Comparison of ENCODE assay signal across 13 cellular contexts in genomic region chr2:163266772-163267171, GRCh38.
DNase-seq lines count a peak whose midpoint lies in the region; ATAC-seq and TF ChIP-seq lines count a peak whose summit lies in the region.
"Had no signal": no experiment of that assay in that cellular context is flagged by ENCODE, and none has a peak within 500 bp of the region (broad histone marks: within the 10 kb centered on the region; RNA-seq: fewer than 3 reads in every experiment).

No MANE protein-coding gene starts in this region.

- no peak for TF ChIP-seq CTCF in mammary epithelial cell (conservative IDR thresholded peaks at IDR 0.05 in 1 of 2, IDR thresholded peaks at IDR 0.05 in 1 of 2; ENCODE audit: extremely low read depth in 1 of 2, insufficient read depth in 1 of 2, low read depth in 1 of 2, low read length in 2 of 2)
- TF ChIP-seq CTCF in BE2C (IDR thresholded peaks at IDR 0.05; ENCODE audit: low read depth, low read length), result no peak
- TF ChIP-seq CTCF in MM.1S (IDR thresholded peaks at IDR 0.05; ENCODE audit: low read length), result no peak

- no peaks in the 10 kb centered on the region for H4K20me1 ChIP-seq in mammary epithelial cell (ENCODE audit: insufficient read depth, low read length)
- no peaks in the 10 kb centered on the region for H4K20me1 ChIP-seq in MM.1S (ENCODE audit: insufficient read depth, low read length)

- H2AFZ ChIP-seq in mammary epithelial cell (ENCODE audit: low read depth, low read length) (no peak overlapping the region), MM.1S (ENCODE audit: low read length) (no peak overlapping the region)

- intact Hi-C loops in mammary epithelial cell (cut with micrococcal nuclease), result loop anchor here (1.0 to 5.0 kb wide), 2 partner anchors 58 to 396 kb away; no protein-coding TSS in a partner anchor

- H3K9ac ChIP-seq in mammary epithelial cell (ENCODE audit: insufficient read depth, low read length) (no peak overlapping the region), MM.1S (ENCODE audit: low read length) (no peak overlapping the region)

- H3K9me3 ChIP-seq in mammary epithelial cell (replicated peaks; ENCODE audit: insufficient read depth, low read length), result no peaks in the 10 kb centered on the region
- H3K9me3 ChIP-seq in BE2C, result no peaks in the 10 kb centered on the region
- no peaks in the 10 kb centered on the region for H3K9me3 ChIP-seq in MM.1S (replicated peaks; ENCODE audit: insufficient read depth, low read length)

- CTCF ChIA-PET in mammary epithelial cell (lab: Charles Lee; ENCODE audit: low non-redundant PET), result no interaction called here

- H3K4me1 ChIP-seq in mammary epithelial cell (ENCODE audit: insufficient read depth, low read length), result peaks cover 17% of the 10 kb centered on the region
- H3K4me1 ChIP-seq in BE2C, result no peaks in the 10 kb centered on the region
- H3K4me1 ChIP-seq in MM.1S (ENCODE audit: low read length), result no peaks in the 10 kb centered on the region

- no TSS peak for BruUV-seq in mammary epithelial cell (replicated peaks; lab: Mats Ljungman, UMichigan)

- H3K4me2 ChIP-seq in mammary epithelial cell (ENCODE audit: insufficient read depth, low read depth, low read length) (peak overlapping the region; percentile 41), MM.1S (ENCODE audit: low read depth, low read length) (no peak overlapping the region)

- H3K27me3 ChIP-seq in mammary epithelial cell (ENCODE audit: insufficient read depth, low read length), result no peaks in the 10 kb centered on the region
- H3K27me3 ChIP-seq in BE2C, result no peaks in the 10 kb centered on the region
- no peaks in the 10 kb centered on the region for H3K27me3 ChIP-seq in MM.1S (replicated peaks; ENCODE audit: insufficient read depth, low read length)

- no peak overlapping the region for H3K27ac ChIP-seq in mammary epithelial cell (ENCODE audit: insufficient read depth, low read depth, low read length)
- no peak overlapping the region for H3K27ac ChIP-seq in MM.1S (ENCODE audit: low read length)

- H3K4me3 ChIP-seq in mammary epithelial cell (replicated peaks in 1 of 3; ENCODE audit: insufficient read depth in 1 of 3, low read depth in 2 of 3, low read length in 3 of 3) (no peak overlapping the region), BE2C (ENCODE audit: low read depth, low read length) (no peak overlapping the region), MM.1S (ENCODE audit: low read length) (no peak overlapping the region)
- H3K4me3 ChIP-seq: K562 had no signal

- no peak for ATAC-seq in HG03108 (IDR thresholded peaks at IDR 0.05; ENCODE audit: unreplicated experiment)
- ATAC-seq: activated naive CD8-positive, alpha-beta T cell treated with anti-CD3 and anti-CD28 coated beads, Interleukin-2, amount 50 U/mL, for 24 hours; K562 had no signal

- H3K79me2 ChIP-seq in mammary epithelial cell (ENCODE audit: insufficient read depth, low read length) (no peaks in the 10 kb centered on the region), MM.1S (ENCODE audit: low read length) (no peaks in the 10 kb centered on the region)

- H3K9me2 ChIP-seq in MM.1S (replicated peaks; ENCODE audit: insufficient read depth, low read length), result no peaks in the 10 kb centered on the region

- in situ Hi-C loops in Caki2 (cut with HindIII; ENCODE audit: low pct_unique_long_range_greater_than_20kb, low sequenced_read_pairs) (no loop called here), mammary epithelial cell (cut with MboI; ENCODE audit: low sequenced_read_pairs in 2 of 2) (no loop called here)

- no peaks in the 10 kb centered on the region for H3K36me3 ChIP-seq in mammary epithelial cell (ENCODE audit: insufficient read depth, low read length)
- H3K36me3 ChIP-seq in BE2C, result no peaks in the 10 kb centered on the region
- H3K36me3 ChIP-seq in MM.1S (replicated peaks; ENCODE audit: insufficient read depth, low read length), result no peaks in the 10 kb centered on the region

- DNase-seq in Caki2 (ENCODE audit: low read depth) (peak; percentile 50), NCI-H460 (ENCODE audit: extremely low read depth, low read depth) (peak; percentile 94), mammary epithelial cell (peak; percentile 96), myocyte (ENCODE audit: low read depth) (peak; percentile 9), SIG-M5 treated with dmso at 0.1 percent for 504 hours (lab: John Stamatoyannopoulos, UW; ENCODE audit: unreplicated experiment) (no peak), BE2C (no peak), MM.1S (no peak)
- DNase-seq: activated CD8-positive, alpha-beta memory T cell treated with anti-CD3 and anti-CD28 coated beads, Interleukin-2, amount 50 U/mL, for 4 hours; activated naive CD8-positive, alpha-beta T cell treated with anti-CD3 and anti-CD28 coated beads, Interleukin-2, amount 50 U/mL, for 24 hours; naive B cell; NCI-H2107 had no signal

- WGBS in mammary epithelial cell (ENCODE audit: low coverage, missing lambda C conversion rate), result 6% methylated on average over 1 of the region's 1 CpG

- no peaks in the 10 kb centered on the region for H3F3A ChIP-seq in MM.1S (ENCODE audit: insufficient read depth, low read length)

- dilution Hi-C loops in mammary epithelial cell (cut with HindIII; ENCODE audit: low sequenced_read_pairs), result no loop called here

Comparison
In these comparisons a context has a peak if more than half of its experiments do, and no peak if none do; other contexts are left out.
1. DNase-seq: peak in Caki2 (single experiment), NCI-H460 (single experiment), mammary epithelial cell (single experiment) and myocyte (single experiment); none in SIG-M5 treated with dmso at 0.1 percent for 504 hours (single experiment), BE2C (single experiment) and MM.1S (single experiment).